Comparison of ENCODE assay signal across 20 cellular contexts in genomic region chr10:58898854-58899573, GRCh38.
"Had no signal": no experiment of that assay in that cellular context is flagged by ENCODE, and none has a peak within 500 bp of the region (broad histone marks: within the 10 kb centered on the region; RNA-seq: fewer than 3 reads in every experiment).

No MANE protein-coding gene starts in this region.

- H3K4me1 ChIP-seq: body of pancreas, spleen, stomach had no signal

- ATAC-seq: activated CD8-positive, alpha-beta T cell treated with anti-CD3 and anti-CD28 coated beads for 36 hours; body of pancreas; left colon; mucosa of descending colon; naive thymus-derived CD4-positive, alpha-beta T cell had no signal

- H3K9me3 ChIP-seq: body of pancreas, mucosa of descending colon, ovary, sigmoid colon, stomach, thoracic aorta had no signal

- FAIRE-seq: endothelial cell of umbilical vein had no signal

- DNase-seq: activated B cell treated with CpG ODN at 0.5 μM for 24 hours; activated CD4-positive, alpha-beta T cell treated with anti-CD3 and anti-CD28 coated beads for 48 hours; activated CD8-positive, alpha-beta T cell treated with anti-CD3 and anti-CD28 coated beads for 36 hours; activated gamma-delta T cell treated with Interleukin-2 at 50 U/mL for 16 hours; activated T-cell treated with anti-CD3 and anti-CD28 coated beads, Interleukin-2, amount 50 U/mL, for 48 hours; amniotic stem cell; body of pancreas; foreskin melanocyte; immature natural killer cell; left colon; mucosa of descending colon; naive thymus-derived CD4-positive, alpha-beta T cell; ovary; sigmoid colon; spleen; stomach; T-helper 2 cell had no signal

- H3K27me3 ChIP-seq: body of pancreas, ovary, sigmoid colon, spleen, stomach had no signal

- H3K4me3 ChIP-seq: body of pancreas, coronary artery, mucosa of descending colon, ovary, sigmoid colon, spleen, stomach, thoracic aorta had no signal

- H3K36me3 ChIP-seq: ovary, sigmoid colon, spleen, stomach, thoracic aorta had no signal

- H3K27ac ChIP-seq: body of pancreas, sigmoid colon, spleen, stomach, thoracic aorta had no signal
